ENCODE assay signal across 8 cellular contexts in the genomic region with DNA sequence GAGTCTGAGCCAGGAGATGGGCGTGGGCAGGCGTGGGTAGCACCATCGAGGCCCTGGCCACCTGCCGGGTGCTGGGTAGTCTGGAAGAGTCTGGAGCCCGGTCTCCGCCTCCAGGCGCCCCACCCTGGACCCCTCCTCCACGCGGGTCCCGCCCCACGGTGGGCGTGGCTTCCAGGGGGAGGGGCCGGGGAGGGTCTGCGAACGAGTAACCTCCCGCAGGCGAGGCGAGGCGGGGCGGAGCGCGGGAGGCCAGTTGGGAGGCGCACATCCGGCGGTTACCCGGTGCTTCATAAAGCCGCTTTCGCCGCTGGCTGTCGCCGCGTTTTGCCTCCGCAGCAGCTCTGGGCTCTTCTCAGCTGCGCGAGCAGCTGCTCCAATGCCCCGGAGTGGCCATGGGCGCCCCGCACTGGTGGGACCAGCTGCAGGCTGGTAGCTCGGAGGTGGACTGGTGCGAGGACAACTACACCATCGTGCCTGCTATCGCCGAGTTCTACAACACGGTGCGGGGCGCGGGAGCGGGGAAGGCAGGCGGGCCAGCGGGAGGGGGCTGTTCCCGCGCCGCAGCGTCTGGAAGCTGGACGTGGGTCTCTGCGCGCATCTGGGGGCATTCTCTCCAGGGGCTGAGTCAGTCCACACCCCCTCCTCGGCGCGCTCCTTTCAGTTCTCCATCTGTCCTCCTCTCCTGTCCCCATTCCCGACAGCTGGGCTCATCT. TPM values are rescaled to one million over a fixed set of nuclear protein-coding genes. Genes with fewer than 3 reads are reported as not detected.
DNase-seq lines count a peak whose midpoint lies in the region; ATAC-seq and TF ChIP-seq lines count a peak whose summit lies in the region.

ACER2 (plus strand) TSS at position 317 of the 713 bp plus-strand sequence; CDS start at position 393, 76 bp downstream.

- H3K36me3 Mint-ChIP-seq in chondrocyte (ENCODE audit: low read depth): peaks cover 1% of the 10 kb centered on the region

- H3K9me3 Mint-ChIP-seq in chondrocyte (ENCODE audit: low read depth): peaks cover 2% of the 10 kb centered on the region

- H3K4me1 Mint-ChIP-seq in chondrocyte (ENCODE audit: low read depth): peaks cover 9% of the 10 kb centered on the region

- TF ChIP-seq CTCF in chondrocyte (IDR thresholded peaks at IDR 0.05): peak; percentile 70

- peak; percentile 95 for DNase-seq in Ammon's horn (ENCODE audit: low spot score)
- peak; percentile 77 for DNase-seq in NCI-H345 treated with DMSO at 0.1 percent for 48 hours (lab: John Stamatoyannopoulos, UW; ENCODE audit: unreplicated experiment)
- peak; percentile 92 for DNase-seq in activated CD4-positive, alpha-beta T cell treated with anti-CD3 and anti-CD28 coated beads for 1 hour
- peak; percentile 91 for DNase-seq in chondrocyte (ENCODE audit: low spot score)
- peak; percentile 53 for DNase-seq in kidney glomerular epithelial cell (lab: John Stamatoyannopoulos, UW)
- DNase-seq in stimulated activated CD4-positive, alpha-beta T cell treated with anti-CD3 and anti-CD28 coated beads, Interleukin-15, amount 100 ng/mL, for 48 hours (ENCODE audit: low read depth in 2 of 2): peak; percentile 80 to 95

- no peaks in the 10 kb centered on the region for H3K27me3 Mint-ChIP-seq in chondrocyte (ENCODE audit: low read depth)

- peak; percentile 95 for ATAC-seq in GM19025 (IDR thresholded peaks at IDR 0.05; ENCODE audit: low read depth, unreplicated experiment)
- ATAC-seq in HG03280 (IDR thresholded peaks at IDR 0.05; ENCODE audit: unreplicated experiment): peak; percentile 96

- peak within 1 kb of the TSS; percentile 41 for H3K27ac Mint-ChIP-seq in chondrocyte (ENCODE audit: unreplicated experiment)

- H3K4me3 Mint-ChIP-seq in chondrocyte (ENCODE audit: unreplicated experiment): peak within 1 kb of the TSS; percentile 88

RNA-seq across cellular contexts. Expression of gene ACER2, which starts in this region (rescaled TPM):
- total RNA-seq in chondrocyte: 0.48 to 0.79 TPM (median 0.65 TPM) in 3 replicates

Comparison
In these comparisons a context has a peak if more than half of its experiments do, and no peak if none do; other contexts are left out.
1. Peak in every context shown above with its lines: DNase-seq and ATAC-seq.
2. Peak in DNase-seq in chondrocyte; RNA of the gene not detected or under 1 TPM.